ENCODE assay signal across 8 cellular contexts in genomic region chr19:2983351-2984195, GRCh38. TPM values are rescaled to one million over a fixed set of nuclear protein-coding genes. Genes with fewer than 3 reads are reported as not detected.
DNase-seq lines count a peak whose midpoint lies in the region; TF ChIP-seq lines count a peak whose summit lies in the region.

No MANE protein-coding gene starts in this region.

- peak in 1 of 2 experiments; percentile 77; a peak in 2 of 4 replicates for TF ChIP-seq EP300 in SK-N-SH (IDR thresholded peaks at IDR 0.05; ENCODE audit: borderline replicate concordance in 1 of 2, low read depth in 1 of 2, low read length in 1 of 2)
- TF ChIP-seq EP300 in ovary (IDR thresholded peaks at IDR 0.05) = peak; percentile 81

- no peaks in the 10 kb centered on the region for H3K9me2 ChIP-seq in SK-N-SH

- TF ChIP-seq POLR2A in ovary (IDR thresholded peaks at IDR 0.05) (no peak), erythroblast (IDR thresholded peaks at IDR 0.05; ENCODE audit: low read length) (no peak)

- no peaks in the 10 kb centered on the region for H3K4me1 Mint-ChIP-seq in T-helper 2 cell treated with Interferon-gamma antibody and Interleukin-4, amounts not matched to agents 5 μg/mL and 100 μg/mL, for 36 hours (ENCODE audit: low read depth)

- intact Hi-C loops in ovary (cut with DNase I) = loop anchor here in 1 of 4 donors (5.0 kb wide), 1 partner anchor 44 kb away; the partner anchor contains the start of gene TLE2

- H3K27ac ChIP-seq in SK-N-SH (ENCODE audit: low read depth in 2 of 2, low read length in 1 of 2) (peak overlapping the region; percentile 60 to 78), ovary (peak overlapping the region; percentile 36 to 65)

- H3K9ac ChIP-seq in SK-N-SH = no peak overlapping the region

- H3K4me3 Mint-ChIP-seq in T-helper 2 cell treated with Interferon-gamma antibody and Interleukin-4, amounts not matched to agents 5 μg/mL and 100 μg/mL, for 36 hours = no peak overlapping the region

- H3K27ac Mint-ChIP-seq in T-helper 2 cell treated with Interferon-gamma antibody and Interleukin-4, amounts not matched to agents 5 μg/mL and 100 μg/mL, for 36 hours = no peak overlapping the region

- POLR2A ChIA-PET in SK-N-SH (lab: Yijun Ruan, JAX) = interaction anchor here (0.6 to 3.5 kb wide), 7 partner anchors 9 to 79 kb away, joined by 3 to 21 read pairs (median 3); partner anchors contain the start of gene TLE5

- H3K4me2 ChIP-seq in SK-N-SH = peak overlapping the region; percentile 75

- no peaks in the 10 kb centered on the region for H3K36me3 ChIP-seq in SK-N-SH (replicated peaks in 1 of 2; ENCODE audit: control insufficient read depth in 1 of 2, insufficient read depth in 2 of 2, low read length in 1 of 2)
- H3K36me3 ChIP-seq in ovary = no peaks in the 10 kb centered on the region

- no peaks in the 10 kb centered on the region for H3K27me3 ChIP-seq in SK-N-SH (ENCODE audit: insufficient read depth)
- no peaks in the 10 kb centered on the region for H3K27me3 ChIP-seq in ovary

- H4K20me1 ChIP-seq in SK-N-SH (ENCODE audit: insufficient read depth) = no peaks in the 10 kb centered on the region

- CTCF ChIA-PET in SK-N-SH (lab: Yijun Ruan, JAX) = interaction anchor here (0.6 to 2.8 kb wide), 8 partner anchors 10 to 1747 kb away, joined by 3 to 8 read pairs (median 4); no protein-coding TSS in a partner anchor

- WGBS in SK-N-SH (ENCODE audit: low lambda C conversion rate) = 11% methylated on average over 21 of the region's 23 CpGs
- WGBS in ovary, 3 donors = 6 to 9% (median 8%) methylated on average over 23 of the region's 23 CpGs

- TF ChIP-seq CTCF in SK-N-SH (IDR thresholded peaks at IDR 0.05) (no peak), ovary (IDR thresholded peaks at IDR 0.05) (no peak)

- DNase-seq in NCI-H82 (lab: John Stamatoyannopoulos, UW) (peak; percentile 98), NCI-H82 treated with DMSO at 0.1 percent for 48 hours (lab: John Stamatoyannopoulos, UW; ENCODE audit: unreplicated experiment) (no peak), SK-N-SH (peak; percentile 87), glomerular visceral epithelial cell (ENCODE audit: extremely low spot score) (peak; percentile 73), ovary (peak; percentile 43 to 77 (median 62)), amniotic stem cell (lab: John Stamatoyannopoulos, UW) (no peak), erythroblast (lab: John Stamatoyannopoulos, UW) (no peak)
- DNase-seq in T-helper 2 cell treated with Interferon-gamma antibody and Interleukin-4, amounts not matched to agents 5 μg/mL and 100 μg/mL, for 36 hours (ENCODE audit: low spot score) = no peak

- peak overlapping the region; percentile 79; the same call in 1 of the 2 replicates for H2AFZ ChIP-seq in SK-N-SH (ENCODE audit: low read depth)

- peaks cover 11% of the 10 kb centered on the region for H3F3A ChIP-seq in SK-N-SH (replicated peaks; ENCODE audit: insufficient read depth)

- H3K27me3 Mint-ChIP-seq in T-helper 2 cell treated with Interferon-gamma antibody and Interleukin-4, amounts not matched to agents 5 μg/mL and 100 μg/mL, for 36 hours (ENCODE audit: low read depth) = peaks cover 20% of the 10 kb centered on the region

- H3K4me1 ChIP-seq in SK-N-SH (ENCODE audit: control insufficient read depth in 1 of 2, insufficient read depth in 2 of 2, low read depth in 1 of 2, low read length in 1 of 2) (peaks cover 13 to 27% of the 10 kb centered on the region in 2 experiments; a peak in 3 of 4 replicates), ovary (ENCODE audit: insufficient read depth) (peaks cover 11% of the 10 kb centered on the region)

- no peaks in the 10 kb centered on the region for H3K36me3 Mint-ChIP-seq in T-helper 2 cell treated with Interferon-gamma antibody and Interleukin-4, amounts not matched to agents 5 μg/mL and 100 μg/mL, for 36 hours (ENCODE audit: low read depth)

- H3K4me3 ChIP-seq in SK-N-SH (ENCODE audit: low read depth in 2 of 2, low read length in 1 of 2) = peak overlapping the region; percentile 35 to 58
- peak overlapping the region; percentile 29 for H3K4me3 ChIP-seq in ovary

- H3K9me3 ChIP-seq in SK-N-SH (no peaks in the 10 kb centered on the region), ovary (no peaks in the 10 kb centered on the region)

- peak; percentile 37; the same call in 1 of the 2 replicates for TF ChIP-seq RAD21 in SK-N-SH (IDR thresholded peaks at IDR 0.05; ENCODE audit: low read length)

- H3K79me2 ChIP-seq in SK-N-SH (ENCODE audit: insufficient read depth) = no peaks in the 10 kb centered on the region

- H3K9me3 Mint-ChIP-seq in T-helper 2 cell treated with Interferon-gamma antibody and Interleukin-4, amounts not matched to agents 5 μg/mL and 100 μg/mL, for 36 hours = no peaks in the 10 kb centered on the region

TF ChIP-seq in SK-N-SH, 30 proteins besides CTCF, POLR2A, EP300 and RAD21:
- TF ChIP-seq MXI1 (IDR thresholded peaks at IDR 0.05; ENCODE audit: low read depth, low read length) (peak; percentile 63; the same call in 1 of the 2 replicates), TAF1 (IDR thresholded peaks at IDR 0.05; ENCODE audit: borderline replicate concordance, low read depth, low read length) (no peak), CHD2 (IDR thresholded peaks at IDR 0.05; ENCODE audit: low read length, partially characterized antibody) (peak; percentile 67), TCF12 (IDR thresholded peaks at IDR 0.05) (peak; percentile 19), FOXJ3 (CRISPR knock-in tag; IDR thresholded peaks at IDR 0.05) (peak; percentile 51; the same call in 1 of the 2 replicates), SMC3 (IDR thresholded peaks at IDR 0.05; ENCODE audit: low read depth, low read length) (0 out of 2 replicates have a peak, but pooled peaks have one; percentile 18), RCOR1 (IDR thresholded peaks at IDR 0.05; ENCODE audit: low read length) (peak; percentile 42; the same call in 1 of the 2 replicates), RFX5 (IDR thresholded peaks at IDR 0.05; ENCODE audit: low read length) (peak; percentile 64; the same call in 1 of the 2 replicates)
- TF ChIP-seq, protein P1, sequence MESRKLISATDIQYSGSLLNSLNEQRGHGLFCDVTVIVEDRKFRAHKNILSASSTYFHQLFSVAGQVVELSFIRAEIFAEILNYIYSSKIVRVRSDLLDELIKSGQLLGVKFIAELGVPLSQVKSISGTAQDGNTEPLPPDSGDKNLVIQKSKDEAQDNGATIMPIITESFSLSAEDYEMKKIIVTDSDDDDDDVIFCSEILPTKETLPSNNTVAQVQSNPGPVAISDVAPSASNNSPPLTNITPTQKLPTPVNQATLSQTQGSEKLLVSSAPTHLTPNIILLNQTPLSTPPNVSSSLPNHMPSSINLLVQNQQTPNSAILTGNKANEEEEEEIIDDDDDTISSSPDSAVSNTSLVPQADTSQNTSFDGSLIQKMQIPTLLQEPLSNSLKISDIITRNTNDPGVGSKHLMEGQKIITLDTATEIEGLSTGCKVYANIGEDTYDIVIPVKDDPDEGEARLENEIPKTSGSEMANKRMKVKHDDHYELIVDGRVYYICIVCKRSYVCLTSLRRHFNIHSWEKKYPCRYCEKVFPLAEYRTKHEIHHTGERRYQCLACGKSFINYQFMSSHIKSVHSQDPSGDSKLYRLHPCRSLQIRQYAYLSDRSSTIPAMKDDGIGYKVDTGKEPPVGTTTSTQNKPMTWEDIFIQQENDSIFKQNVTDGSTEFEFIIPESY (IDR thresholded peaks at IDR 0.05; ENCODE audit: borderline replicate concordance, low read depth) = no peak
TF ChIP-seq in SK-N-SH: peak in this region for 7.

RNA-seq across cellular contexts. Expression of gene TLE6, which starts 6.2 kb away (rescaled TPM):
- polyA plus RNA-seq in SK-N-SH (2012; rRNA removed) = 2.6 and 3.3 TPM in 2 replicates
- polyA plus RNA-seq in SK-N-SH (2012; cell fraction: cytosol; rRNA removed) = 0.95 and 1.2 TPM in 2 replicates
- 9.8 and 10.4 TPM in 2 replicates for polyA plus RNA-seq in SK-N-SH (2012; cell fraction: nucleus; rRNA removed)
- 1 to 10 TPM in 2 of 7 donors, under 1 TPM in 5; 0.41 to 1.2 (median 0.79) TPM for total RNA-seq in ovary
- 1 to 10 TPM in 1 of 2 donors, under 1 TPM in 1; 0.70 to 1.2 TPM for polyA plus RNA-seq in ovary

RNA-seq across cellular contexts. Expression of gene ZNF77, which starts 38.8 kb away (rescaled TPM):
- polyA plus RNA-seq in SK-N-SH (2012; rRNA removed) (4.4 and 6.6 TPM in 2 replicates), ovary (1 to 10 TPM; 4.0 to 5.2 TPM)
- 4.8 and 5.0 TPM in 2 replicates for polyA plus RNA-seq in SK-N-SH (2012; cell fraction: cytosol; rRNA removed)
- polyA plus RNA-seq in SK-N-SH (2012; cell fraction: nucleus; rRNA removed) = 8.4 and 10.1 TPM in 2 replicates
- 1 to 10 TPM; 3.0 to 7.4 (median 6.1) TPM for total RNA-seq in ovary

RNA-seq across cellular contexts. Expression of gene TLE2, which starts 45.5 kb away (rescaled TPM):
- polyA plus RNA-seq in SK-N-SH (2012; rRNA removed) (1.7 and 2.3 TPM in 2 replicates), ovary (10 to 100 TPM; 15.1 to 21.4 TPM)
- polyA plus RNA-seq in SK-N-SH (2012; cell fraction: cytosol; rRNA removed) = 0.97 and 1.9 TPM in 2 replicates
- polyA plus RNA-seq in SK-N-SH (2012; cell fraction: nucleus; rRNA removed) = 10.0 and 17.5 TPM in 2 replicates
- total RNA-seq in ovary = 10 to 100 TPM; 31.1 to 43.9 (median 36.4) TPM

Comparison
In these comparisons a context has a peak if more than half of its experiments do, and no peak if none do; other contexts are left out.
1. DNase-seq: peak in NCI-H82 (single experiment), SK-N-SH (single experiment), glomerular visceral epithelial cell (single experiment) and ovary (5 of 5); none in NCI-H82 treated with DMSO at 0.1 percent for 48 hours (single experiment), T-helper 2 cell treated with Interferon-gamma antibody and Interleukin-4, amounts not matched to agents 5 μg/mL and 100 μg/mL, for 36 hours (single experiment), amniotic stem cell (single experiment) and erythroblast (0 of 2).